ENCODE assay signal across 8 cellular contexts in genomic region chr2:111463238-111463908, GRCh38.
DNase-seq lines count a peak whose midpoint lies in the region; ATAC-seq, FAIRE-seq and TF ChIP-seq lines count a peak whose summit lies in the region.
"Not testable (repeated sequence)": the region's sequence is repeated elsewhere in the genome, so short reads cannot be mapped to it uniquely, and the experiment has no call there.

No MANE protein-coding gene starts in this region.

- H3K36me3 ChIP-seq in CD4-positive, alpha-beta memory T cell (ENCODE audit: insufficient read depth, low read length); KOPT-K1 (ENCODE audit: insufficient read depth, low read length); kidney (ENCODE audit: control insufficient read depth in 1 of 2, insufficient read depth in 2 of 2, low read length in 2 of 2); aorta (ENCODE audit: control insufficient read depth in 1 of 2, insufficient read depth in 2 of 2, low read length in 1 of 2): not testable (repeated sequence)

- H3K4me1 Mint-ChIP-seq in CD4-positive, alpha-beta memory T cell, result not testable (repeated sequence)
- peaks cover 16% of the 10 kb centered on the region for H3K4me1 Mint-ChIP-seq in T-helper 1 cell treated with Interleukin-12 subunit alpha and Interleukin-12 subunit beta and Interleukin-4 antibody, amounts not matched to agents 30 μg/mL and 1 μg/mL, for 36 hours (ENCODE audit: low read depth)
- H3K4me1 Mint-ChIP-seq in activated T-helper 1 cell treated with anti-CD3 and anti-CD28 coated beads, Interleukin-12 subunit alpha, Interleukin-12 subunit beta, Interleukin-2, Interleukin-4 antibody, amounts not matched to agents 30 ng/mL and 10 ng/mL and 1 ng/mL, durations not matched to agents 14 hours and 24 hours and 36 hours (ENCODE audit: low read depth), result peaks cover 12% of the 10 kb centered on the region

- H3K4me3 Mint-ChIP-seq in CD4-positive, alpha-beta memory T cell, result peak overlapping the region in 4 of 8 donors; percentile 17 to 63 (median 50)
- peak overlapping the region; percentile 34 for H3K4me3 Mint-ChIP-seq in T-helper 1 cell treated with Interleukin-12 subunit alpha and Interleukin-12 subunit beta and Interleukin-4 antibody, amounts not matched to agents 30 μg/mL and 1 μg/mL, for 36 hours
- peak overlapping the region; percentile 11 for H3K4me3 Mint-ChIP-seq in activated T-helper 1 cell treated with anti-CD3 and anti-CD28 coated beads, Interleukin-12 subunit alpha, Interleukin-12 subunit beta, Interleukin-2, Interleukin-4 antibody, amounts not matched to agents 30 ng/mL and 10 ng/mL and 1 ng/mL, durations not matched to agents 14 hours and 24 hours and 36 hours

- H3K36me3 Mint-ChIP-seq in CD4-positive, alpha-beta memory T cell; T-helper 1 cell treated with Interleukin-12 subunit alpha and Interleukin-12 subunit beta and Interleukin-4 antibody, amounts not matched to agents 30 μg/mL and 1 μg/mL, for 36 hours (ENCODE audit: low read depth); activated T-helper 1 cell treated with anti-CD3 and anti-CD28 coated beads, Interleukin-12 subunit alpha, Interleukin-12 subunit beta, Interleukin-2, Interleukin-4 antibody, amounts not matched to agents 30 ng/mL and 10 ng/mL and 1 ng/mL, durations not matched to agents 14 hours and 24 hours and 36 hours (ENCODE audit: low read depth): not testable (repeated sequence)

- not testable (repeated sequence) for TF ChIP-seq CTCF in coronary artery (IDR thresholded peaks at IDR 0.05); kidney (IDR thresholded peaks at IDR 0.05; ENCODE audit: borderline replicate concordance, extremely low read depth, insufficient read depth)

- DNase-seq in CD4-positive, alpha-beta memory T cell, result peak in 4 of 5 donors; percentile 18 to 24 (median 24)
- DNase-seq in activated T-helper 1 cell treated with anti-CD3 and anti-CD28 coated beads, Interleukin-12 subunit alpha, Interleukin-12 subunit beta, Interleukin-2, Interleukin-4 antibody, amounts not matched to agents 30 ng/mL and 10 ng/mL and 1 ng/mL, durations not matched to agents 14 hours and 24 hours and 36 hours (ENCODE audit: low spot score), result peak; percentile 16
- not testable (repeated sequence) for DNase-seq in coronary artery (ENCODE audit: low spot score); sciatic nerve (ENCODE audit: low spot score); aorta
- peak; percentile 45 for DNase-seq in kidney

- not testable (repeated sequence) for H3K9me3 Mint-ChIP-seq in CD4-positive, alpha-beta memory T cell; T-helper 1 cell treated with Interleukin-12 subunit alpha and Interleukin-12 subunit beta and Interleukin-4 antibody, amounts not matched to agents 30 μg/mL and 1 μg/mL, for 36 hours; activated T-helper 1 cell treated with anti-CD3 and anti-CD28 coated beads, Interleukin-12 subunit alpha, Interleukin-12 subunit beta, Interleukin-2, Interleukin-4 antibody, amounts not matched to agents 30 ng/mL and 10 ng/mL and 1 ng/mL, durations not matched to agents 14 hours and 24 hours and 36 hours

- FAIRE-seq in kidney (lab: Jason Lieb, UNC), result not testable (repeated sequence)

- ATAC-seq in sciatic nerve (peak; percentile 16), aorta (ENCODE audit: low FRiP score) (peak; percentile 44)

- not testable (repeated sequence) for H3K27me3 ChIP-seq in CD4-positive, alpha-beta memory T cell (ENCODE audit: insufficient read depth, low read length); aorta (ENCODE audit: control insufficient read depth in 1 of 2, insufficient read depth in 2 of 2, low read length in 1 of 2)

- H3K4me3 ChIP-seq in CD4-positive, alpha-beta memory T cell (ENCODE audit: low read length in 2 of 2); kidney (ENCODE audit: low read length in 2 of 2); aorta (ENCODE audit: low read length in 2 of 2): not testable (repeated sequence)
- H3K4me3 ChIP-seq in coronary artery, result peak overlapping the region; percentile 40

- H3K27ac ChIP-seq in CD4-positive, alpha-beta memory T cell (ENCODE audit: low read depth, low read length), result peak overlapping the region; percentile 31
- H3K27ac ChIP-seq in KOPT-K1 (ENCODE audit: low read depth, low read length, poor library complexity, severe bottlenecking) (peak overlapping the region; percentile 71), coronary artery (peak overlapping the region; percentile 52 to 82), kidney (ENCODE audit: low read depth in 2 of 2, low read length in 2 of 2) (peak overlapping the region in 1 of 2 donors; percentile 78), aorta (ENCODE audit: low read depth in 1 of 2, low read length in 2 of 2) (peak overlapping the region in 1 of 2 donors; percentile 12)

- not testable (repeated sequence) for H3K9me3 ChIP-seq in CD4-positive, alpha-beta memory T cell (ENCODE audit: control insufficient read depth in 1 of 2, low read length in 2 of 2); KOPT-K1 (ENCODE audit: insufficient read depth, low read length, poor library complexity, severe bottlenecking); kidney (ENCODE audit: control insufficient read depth in 1 of 2, low read length in 2 of 2); aorta (ENCODE audit: control insufficient read depth, low read length)

- CTCF ChIA-PET in CD4-positive, alpha-beta memory T cell (lab: Charles Lee; ENCODE audit: partially characterized antibody), result not testable (repeated sequence)

- WGBS in aorta, 2 donors, result 71 to 89% methylated on average over 9 to 12 of the region's 13 CpGs

- intact Hi-C loops in CD4-positive, alpha-beta memory T cell (cut with micrococcal nuclease); activated T-helper 1 cell treated with anti-CD3 and anti-CD28 coated beads, Interleukin-12 subunit alpha, Interleukin-12 subunit beta, Interleukin-2, Interleukin-4 antibody, amounts not matched to agents 30 ng/mL and 10 ng/mL and 1 ng/mL, durations not matched to agents 14 hours and 24 hours and 36 hours (cut with micrococcal nuclease); kidney (cut with DNase I); sciatic nerve (cut with DNase I); aorta (cut with DNase I): not testable (repeated sequence)

- H3K27ac Mint-ChIP-seq in CD4-positive, alpha-beta memory T cell, result peak overlapping the region in 6 of 7 donors; percentile 22 to 87 (median 70)
- H3K27ac Mint-ChIP-seq in T-helper 1 cell treated with Interleukin-12 subunit alpha and Interleukin-12 subunit beta and Interleukin-4 antibody, amounts not matched to agents 30 μg/mL and 1 μg/mL, for 36 hours, result peak overlapping the region; percentile 59
- peak overlapping the region; percentile 68 for H3K27ac Mint-ChIP-seq in activated T-helper 1 cell treated with anti-CD3 and anti-CD28 coated beads, Interleukin-12 subunit alpha, Interleukin-12 subunit beta, Interleukin-2, Interleukin-4 antibody, amounts not matched to agents 30 ng/mL and 10 ng/mL and 1 ng/mL, durations not matched to agents 14 hours and 24 hours and 36 hours

- peaks cover 10% of the 10 kb centered on the region for H3K4me1 ChIP-seq in CD4-positive, alpha-beta memory T cell (ENCODE audit: insufficient read depth, low read length)
- not testable (repeated sequence) for H3K4me1 ChIP-seq in kidney (ENCODE audit: control insufficient read depth in 1 of 2, insufficient read depth in 1 of 2, low read depth in 1 of 2, low read length in 2 of 2); aorta (ENCODE audit: control insufficient read depth in 1 of 2, insufficient read depth in 2 of 2, low read length in 2 of 2)

- POLR2A ChIA-PET in CD4-positive, alpha-beta memory T cell (lab: Charles Lee; ENCODE audit: partially characterized antibody), result not testable (repeated sequence)

- H3K9ac ChIP-seq in kidney (ENCODE audit: low read length in 2 of 2), result not testable (repeated sequence)

- not testable (repeated sequence) for H3K27me3 Mint-ChIP-seq in CD4-positive, alpha-beta memory T cell; T-helper 1 cell treated with Interleukin-12 subunit alpha and Interleukin-12 subunit beta and Interleukin-4 antibody, amounts not matched to agents 30 μg/mL and 1 μg/mL, for 36 hours (ENCODE audit: low read depth); activated T-helper 1 cell treated with anti-CD3 and anti-CD28 coated beads, Interleukin-12 subunit alpha, Interleukin-12 subunit beta, Interleukin-2, Interleukin-4 antibody, amounts not matched to agents 30 ng/mL and 10 ng/mL and 1 ng/mL, durations not matched to agents 14 hours and 24 hours and 36 hours (ENCODE audit: insufficient read depth)
